ENCODE assay signal across 24 cellular contexts in genomic region chr6:36525346-36525745, GRCh38. TPM values are rescaled to one million over a fixed set of nuclear protein-coding genes. Genes with fewer than 3 reads are reported as not detected.
A peak's percentile ranks its signal among the peaks of the same experiment; 100 is the strongest.
DNase-seq lines count a peak whose midpoint lies in the region; ATAC-seq and TF ChIP-seq lines count a peak whose summit lies in the region.
"Had no signal": no experiment of that assay in that cellular context is flagged by ENCODE, and none has a peak within 500 bp of the region (broad histone marks: within the 10 kb centered on the region; RNA-seq: fewer than 3 reads in every experiment).

No MANE protein-coding gene starts in this region.

- H3K27me3 Mint-ChIP-seq in T-helper 1 cell treated with Interleukin-12 subunit alpha and Interleukin-12 subunit beta and Interleukin-4 antibody, amounts not matched to agents 30 μg/mL and 1 μg/mL, for 36 hours (ENCODE audit: low read depth), result no peaks in the 10 kb centered on the region
- no peaks in the 10 kb centered on the region for H3K27me3 Mint-ChIP-seq in natural killer cell (ENCODE audit: low read depth in 2 of 2)
- no peaks in the 10 kb centered on the region for H3K27me3 Mint-ChIP-seq in natural killer cell treated with Interleukin-12 subunit alpha and Interleukin-12 subunit beta and Interleukin-15 and Interleukin-18, amount 100 ng/mL, for 72 hours
- H3K27me3 Mint-ChIP-seq in endothelial cell (ENCODE audit: unreplicated experiment), result no peaks in the 10 kb centered on the region

- no peaks in the 10 kb centered on the region for H3K9me3 ChIP-seq in neutrophil
- H3K9me3 ChIP-seq: Caco-2, HAP-1, MG63 had no signal

- no peak for TF ChIP-seq CTCF in natural killer cell (IDR thresholded peaks at IDR 0.05)
- TF ChIP-seq CTCF in endothelial cell (IDR thresholded peaks at IDR 0.05; ENCODE audit: unreplicated experiment), result no peak
- no peak for TF ChIP-seq CTCF in neutrophil (IDR thresholded peaks at IDR 0.05)

- H3K36me3 Mint-ChIP-seq in T-helper 1 cell treated with Interleukin-12 subunit alpha and Interleukin-12 subunit beta and Interleukin-4 antibody, amounts not matched to agents 30 μg/mL and 1 μg/mL, for 36 hours (ENCODE audit: low read depth), result peaks cover 53% of the 10 kb centered on the region
- H3K36me3 Mint-ChIP-seq in natural killer cell, result peaks cover 25% of the 10 kb centered on the region
- H3K36me3 Mint-ChIP-seq in natural killer cell treated with Interleukin-12 subunit alpha and Interleukin-12 subunit beta and Interleukin-15 and Interleukin-18, amount 100 ng/mL, for 72 hours, result peaks cover 5% of the 10 kb centered on the region
- peaks cover 33% of the 10 kb centered on the region for H3K36me3 Mint-ChIP-seq in endothelial cell (ENCODE audit: low read depth, unreplicated experiment)

- H3K9me3 Mint-ChIP-seq in T-helper 1 cell treated with Interleukin-12 subunit alpha and Interleukin-12 subunit beta and Interleukin-4 antibody, amounts not matched to agents 30 μg/mL and 1 μg/mL, for 36 hours, result no peaks in the 10 kb centered on the region
- H3K9me3 Mint-ChIP-seq in natural killer cell, result no peaks in the 10 kb centered on the region
- H3K9me3 Mint-ChIP-seq in natural killer cell treated with Interleukin-12 subunit alpha and Interleukin-12 subunit beta and Interleukin-15 and Interleukin-18, amount 100 ng/mL, for 72 hours, result no peaks in the 10 kb centered on the region
- no peaks in the 10 kb centered on the region for H3K9me3 Mint-ChIP-seq in endothelial cell (ENCODE audit: unreplicated experiment)
- H3K9me3 Mint-ChIP-seq: GM23338 had no signal

- peaks cover 29% of the 10 kb centered on the region for H3K4me1 Mint-ChIP-seq in T-helper 1 cell treated with Interleukin-12 subunit alpha and Interleukin-12 subunit beta and Interleukin-4 antibody, amounts not matched to agents 30 μg/mL and 1 μg/mL, for 36 hours (ENCODE audit: low read depth)
- H3K4me1 Mint-ChIP-seq in natural killer cell, result peaks cover 40 to 46% of the 10 kb centered on the region in 2 donors
- H3K4me1 Mint-ChIP-seq in natural killer cell treated with Interleukin-12 subunit alpha and Interleukin-12 subunit beta and Interleukin-15 and Interleukin-18, amount 100 ng/mL, for 72 hours (ENCODE audit: low read depth in 2 of 2), result peaks cover 24 to 29% of the 10 kb centered on the region in 2 donors
- H3K4me1 Mint-ChIP-seq in endothelial cell (ENCODE audit: unreplicated experiment), result peaks cover 8% of the 10 kb centered on the region
- H3K4me1 Mint-ChIP-seq: GM23338 had no signal

- DNase-seq in T-helper 1 cell, result no peak
- DNase-seq in natural killer cell, result no peak
- DNase-seq in natural killer cell treated with Interleukin-12 subunit alpha and Interleukin-12 subunit beta and Interleukin-15 and Interleukin-18, amount 100 ng/mL, for 72 hours (ENCODE audit: low spot score), result no peak
- DNase-seq in endothelial cell (ENCODE audit: low spot score), result no peak
- DNase-seq: 8988T, C1 segment of cervical spinal cord, Caco-2, DMS 273 treated with DMSO at 0.1 percent for 48 hours, DND-41, MG63, NCI-H1436, NCI-H187 treated with DMSO at 0.1 percent for 48 hours, NCI-H2227 treated with DMSO at 0.1 percent for 48 hours, NCI-H510A, RPMI8226, SHP77 had no signal

- peaks cover 13 to 15% of the 10 kb centered on the region in 2 experiments for H3K4me1 ChIP-seq in neutrophil (ENCODE audit: control insufficient read depth in 1 of 2, insufficient read depth in 1 of 2, low read depth in 1 of 2, low read length in 1 of 2)
- H3K4me1 ChIP-seq: Caco-2, HAP-1 had no signal

- intact Hi-C loops in natural killer cell (cut with micrococcal nuclease), result no loop called here

- no peak overlapping the region for H3K4me3 ChIP-seq in neutrophil (ENCODE audit: low read depth in 1 of 2, low read length in 1 of 2)
- H3K4me3 ChIP-seq: GM12878, GM23338, HAP-1, MG63, PC-9 had no signal

- H3K27ac Mint-ChIP-seq in T-helper 1 cell treated with Interleukin-12 subunit alpha and Interleukin-12 subunit beta and Interleukin-4 antibody, amounts not matched to agents 30 μg/mL and 1 μg/mL, for 36 hours, result peak overlapping the region; percentile 45
- H3K27ac Mint-ChIP-seq in natural killer cell, result peak overlapping the region; percentile 41 to 56
- peak overlapping the region in 1 of 2 donors; percentile 21 for H3K27ac Mint-ChIP-seq in natural killer cell treated with Interleukin-12 subunit alpha and Interleukin-12 subunit beta and Interleukin-15 and Interleukin-18, amount 100 ng/mL, for 72 hours
- peak overlapping the region; percentile 1 for H3K27ac Mint-ChIP-seq in endothelial cell (ENCODE audit: unreplicated experiment)
- H3K27ac Mint-ChIP-seq: GM23338 had no signal

- peaks cover 70% of the 10 kb centered on the region for H3K36me3 ChIP-seq in neutrophil

- H3K27me3 ChIP-seq in neutrophil, result no peaks in the 10 kb centered on the region
- H3K27me3 ChIP-seq: MG63 had no signal

- no peak overlapping the region for H3K4me3 Mint-ChIP-seq in T-helper 1 cell treated with Interleukin-12 subunit alpha and Interleukin-12 subunit beta and Interleukin-4 antibody, amounts not matched to agents 30 μg/mL and 1 μg/mL, for 36 hours
- H3K4me3 Mint-ChIP-seq in natural killer cell (no peak overlapping the region), endothelial cell (ENCODE audit: unreplicated experiment) (no peak overlapping the region)
- H3K4me3 Mint-ChIP-seq in natural killer cell treated with Interleukin-12 subunit alpha and Interleukin-12 subunit beta and Interleukin-15 and Interleukin-18, amount 100 ng/mL, for 72 hours, result no peak overlapping the region
- H3K4me3 Mint-ChIP-seq: GM23338 had no signal

- no peak for ATAC-seq in natural killer cell
- ATAC-seq in natural killer cell treated with Interleukin-12 subunit alpha and Interleukin-12 subunit beta and Interleukin-15 and Interleukin-18, amount 100 ng/mL, for 72 hours, result no peak
- no peak for ATAC-seq in GM19328 (IDR thresholded peaks at IDR 0.05; ENCODE audit: unreplicated experiment)
- ATAC-seq in GM18519 (IDR thresholded peaks at IDR 0.05; ENCODE audit: low FRiP score, unreplicated experiment), result no peak
- ATAC-seq: GM12878, GM23338 had no signal

- peak overlapping the region; percentile 73 for H3K27ac ChIP-seq in neutrophil

RNA-seq across cellular contexts. Expression of gene STK38, which starts 21.9 kb away (rescaled TPM):
- 100 to 1,000 TPM; 105 to 157 (median 126) TPM for total RNA-seq in natural killer cell
- total RNA-seq in natural killer cell treated with Interleukin-12 subunit alpha and Interleukin-12 subunit beta and Interleukin-15 and Interleukin-18, amount 100 ng/mL, for 72 hours, result 10 to 100 TPM; 26.4 to 32.5 TPM
- total RNA-seq in endothelial cell (ENCODE audit: unreplicated experiment), result 41.4 TPM
